ENCODE assay signal across 1 cellular context in the genomic region with DNA sequence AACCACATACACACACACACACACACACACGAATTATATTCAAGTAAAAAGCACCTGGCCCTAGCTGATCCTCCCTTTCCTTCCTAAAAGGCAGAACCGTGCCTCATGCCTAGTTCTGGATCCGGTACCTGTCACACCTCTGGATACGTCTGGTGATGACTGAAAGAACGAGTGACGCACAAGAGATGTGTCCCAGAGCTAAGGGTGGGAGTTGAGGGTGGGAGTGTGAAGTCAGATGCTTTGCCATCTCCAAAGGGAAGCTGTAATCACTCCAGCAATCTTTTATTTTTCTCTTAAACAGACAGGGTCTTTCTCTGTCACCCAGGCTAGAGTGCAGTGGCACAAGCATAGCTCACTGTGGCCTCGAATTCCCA.
TF ChIP-seq lines count a peak whose summit lies in the region.

No MANE protein-coding gene starts in this region.

TF ChIP-seq in HepG2, 621 proteins besides CTCF, POLR2A, EP300 and RAD21 (continued from another document):
- TF ChIP-seq ZNF709 (CRISPR knock-in tag; IDR thresholded peaks at IDR 0.05) (no peak), ZNF160 (CRISPR knock-in tag; IDR thresholded peaks at IDR 0.05) (no peak), ZNF552 (CRISPR knock-in tag; IDR thresholded peaks at IDR 0.05; ENCODE audit: borderline replicate concordance) (no peak), NKX3-1 (CRISPR knock-in tag; IDR thresholded peaks at IDR 0.05) (no peak), KMT2A (CRISPR knock-in tag; IDR thresholded peaks at IDR 0.05) (no peak), PHF20 (CRISPR knock-in tag; IDR thresholded peaks at IDR 0.05) (no peak), DMAP1 (CRISPR knock-in tag; IDR thresholded peaks at IDR 0.05) (no peak), HCFC1 (IDR thresholded peaks at IDR 0.05; ENCODE audit: low read depth, low read length) (no peak), ZNF775 (CRISPR knock-in tag; IDR thresholded peaks at IDR 0.05; ENCODE audit: borderline replicate concordance) (no peak), ATF7 (IDR thresholded peaks at IDR 0.05) (no peak), ATF7 (CRISPR knock-in tag; IDR thresholded peaks at IDR 0.05) (no peak), ZNF841 (CRISPR knock-in tag; IDR thresholded peaks at IDR 0.05; ENCODE audit: borderline replicate concordance) (no peak), HNRNPUL1 (IDR thresholded peaks at IDR 0.05; ENCODE audit: low read depth, low read length) (no peak), ZSCAN30 (CRISPR knock-in tag; IDR thresholded peaks at IDR 0.05) (no peak), GFI1 (CRISPR knock-in tag; IDR thresholded peaks at IDR 0.05; ENCODE audit: borderline replicate concordance) (no peak), FOXJ3 (CRISPR knock-in tag; IDR thresholded peaks at IDR 0.05; ENCODE audit: borderline replicate concordance) (no peak), ZNF335 (CRISPR knock-in tag; IDR thresholded peaks at IDR 0.05) (no peak)
